Comparison of ENCODE assay signal across 20 cellular contexts in the genomic region with DNA sequence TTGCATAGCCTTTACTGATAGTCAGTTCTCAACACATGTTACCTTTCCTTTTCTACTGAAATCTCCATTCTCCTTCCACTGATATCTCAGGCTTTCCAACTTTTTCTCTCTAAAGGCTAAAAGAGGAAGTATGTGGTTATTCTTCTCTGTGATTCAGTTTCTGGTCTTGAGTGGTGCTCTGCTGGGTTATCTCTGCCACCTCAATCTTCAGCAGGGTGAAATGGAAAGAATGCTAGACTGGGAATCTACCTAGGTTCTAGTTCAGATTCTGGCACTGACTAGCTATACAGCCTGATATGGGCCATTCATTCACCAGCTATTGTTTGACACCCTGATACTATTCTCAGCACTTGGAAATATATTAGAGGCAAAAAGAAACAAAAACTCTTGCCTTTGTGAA.
DNase-seq lines count a peak whose midpoint lies in the region; ATAC-seq lines count a peak whose summit lies in the region.
"Had no signal": no experiment of that assay in that cellular context is flagged by ENCODE, and none has a peak within 500 bp of the region (broad histone marks: within the 10 kb centered on the region; RNA-seq: fewer than 3 reads in every experiment).

No MANE protein-coding gene starts in this region.

- H3K9me3 ChIP-seq in Karpas-422 (ENCODE audit: low read length): no peaks in the 10 kb centered on the region
- H3K9me3 ChIP-seq in MG63: no peaks in the 10 kb centered on the region
- H3K9me3 ChIP-seq: Caco-2, Peyer's patch, right lobe of liver, suprapubic skin had no signal

- no peak overlapping the region for H2AFZ ChIP-seq in Karpas-422 (ENCODE audit: low read length)
- H2AFZ ChIP-seq: hepatocyte had no signal

- H3K79me2 ChIP-seq in Karpas-422 (ENCODE audit: low read length): no peaks in the 10 kb centered on the region
- H3K79me2 ChIP-seq: hepatocyte had no signal

- H3K4me3 ChIP-seq in Karpas-422 (ENCODE audit: low read length) (no peak overlapping the region), MG63 (no peak overlapping the region)
- H3K4me3 ChIP-seq: hepatocyte, Peyer's patch, right lobe of liver, suprapubic skin had no signal

- H3K36me3 ChIP-seq in Karpas-422 (ENCODE audit: insufficient read depth, low read length): no peaks in the 10 kb centered on the region
- H3K36me3 ChIP-seq in MG63: no peaks in the 10 kb centered on the region
- H3K36me3 ChIP-seq: Peyer's patch, right lobe of liver, suprapubic skin had no signal

- peak; percentile 81 for ATAC-seq in GM18868 (IDR thresholded peaks at IDR 0.05; ENCODE audit: unreplicated experiment)
- peak; percentile 77 for ATAC-seq in GM21717 (IDR thresholded peaks at IDR 0.05; ENCODE audit: unreplicated experiment)
- peak; percentile 63 for ATAC-seq in HG02973 (IDR thresholded peaks at IDR 0.05; ENCODE audit: unreplicated experiment)
- ATAC-seq in GM19455 (IDR thresholded peaks at IDR 0.05; ENCODE audit: unreplicated experiment): no peak
- ATAC-seq: activated CD8-positive, alpha-beta T cell treated with anti-CD3 and anti-CD28 coated beads for 36 hours; right lobe of liver; SK-N-SH treated with all-trans-retinoic acid at 6 μM for 48 hours had no signal

- no peak overlapping the region for H3K27ac ChIP-seq in Karpas-422 (ENCODE audit: low read length)
- H3K27ac ChIP-seq: hepatocyte, Peyer's patch, right lobe of liver, suprapubic skin had no signal

- DNase-seq in Karpas-422: peak; percentile 40
- no peak for DNase-seq in amygdala (lab: John Stamatoyannopoulos, UW)
- no peak for DNase-seq in MG63
- no peak for DNase-seq in activated CD8-positive, alpha-beta memory T cell treated with anti-CD3 and anti-CD28 coated beads, Interleukin-2, amount 50 U/mL, for 4 hours
- DNase-seq: activated CD8-positive, alpha-beta T cell treated with anti-CD3 and anti-CD28 coated beads for 36 hours; Caco-2; endodermal cell; kidney glomerular epithelial cell; midbrain; NCI-H187 treated with DMSO at 0.1 percent for 48 hours; NCI-H524 treated with DMSO at 0.1 percent for 48 hours; Peyer's patch; right lobe of liver had no signal

- H3K27me3 ChIP-seq in Karpas-422 (ENCODE audit: low read length) (no peaks in the 10 kb centered on the region), MG63 (no peaks in the 10 kb centered on the region)
- H3K27me3 ChIP-seq: hepatocyte, Peyer's patch, right lobe of liver, suprapubic skin had no signal

- no peak overlapping the region for H3K4me2 ChIP-seq in Karpas-422 (ENCODE audit: low read depth, low read length, poor library complexity, severe bottlenecking)
- H3K4me2 ChIP-seq: hepatocyte had no signal

- no peak overlapping the region for H3K9ac ChIP-seq in Karpas-422 (ENCODE audit: low read length)

- H3K4me1 ChIP-seq in Karpas-422 (ENCODE audit: low read length): peaks cover 8% of the 10 kb centered on the region
- H3K4me1 ChIP-seq: Caco-2, Peyer's patch, right lobe of liver, suprapubic skin had no signal

- H3K9me2 ChIP-seq in Karpas-422 (replicated peaks; ENCODE audit: insufficient read depth, low read length): no peaks in the 10 kb centered on the region

- H4K20me1 ChIP-seq in Karpas-422 (ENCODE audit: insufficient read depth, low read depth, low read length): no peaks in the 10 kb centered on the region
